8 cellular contexts compared by ENCODE assay signal in genomic region chrX:45824471-45824870, GRCh38.
DNase-seq lines count a peak whose midpoint lies in the region; ATAC-seq, FAIRE-seq and TF ChIP-seq lines count a peak whose summit lies in the region.

No MANE protein-coding gene starts in this region.

- intact Hi-C loops in left ventricle myocardium superior (cut with micrococcal nuclease), result no loop called here
- intact Hi-C loops in posterior cingulate gyrus (cut with DNase I), result no loop called here

- H3K4me1 ChIP-seq in cardiac muscle cell (ENCODE audit: low read depth), result no peaks in the 10 kb centered on the region
- H3K4me1 ChIP-seq in osteoblast (ENCODE audit: insufficient read depth, low read length), result peaks cover 16% of the 10 kb centered on the region

- no peak overlapping the region for H2AFZ ChIP-seq in osteoblast (ENCODE audit: low read length)

- ATAC-seq in left ventricle myocardium superior (no peak), SK-N-SH treated with all-trans-retinoic acid at 6 μM for 48 hours (peak; percentile 97), GM18870 (IDR thresholded peaks at IDR 0.05; ENCODE audit: unreplicated experiment) (no peak), HG03432 (IDR thresholded peaks at IDR 0.05; ENCODE audit: unreplicated experiment) (no peak)

- H3K27ac ChIP-seq in cardiac muscle cell (no peak overlapping the region), osteoblast (ENCODE audit: low read depth, low read length) (no peak overlapping the region)

- H3K27me3 ChIP-seq in cardiac muscle cell, result no peaks in the 10 kb centered on the region
- H3K27me3 ChIP-seq in bronchial epithelial cell (ENCODE audit: control insufficient read depth, insufficient read depth, low read length), result no peaks in the 10 kb centered on the region
- peaks cover 3% of the 10 kb centered on the region for H3K27me3 ChIP-seq in osteoblast (ENCODE audit: insufficient read depth, low read length)

- no peaks in the 10 kb centered on the region for H4K20me1 ChIP-seq in osteoblast (ENCODE audit: insufficient read depth, low read length)

- H3K4me3 ChIP-seq in cardiac muscle cell (no peak overlapping the region), bronchial epithelial cell (ENCODE audit: low read depth, low read length) (no peak overlapping the region), osteoblast (ENCODE audit: insufficient read depth, low read length) (no peak overlapping the region)

- peaks cover 61% of the 10 kb centered on the region for H3K79me2 ChIP-seq in osteoblast (ENCODE audit: insufficient read depth, low read length)

- DNase-seq in cardiac muscle cell (ENCODE audit: low read depth in 1 of 2, low spot score in 1 of 2) (peak in 1 of 2 donors; percentile 92), left ventricle myocardium superior (no peak), bronchial epithelial cell (ENCODE audit: low read depth) (peak; percentile 95), osteoblast (ENCODE audit: insufficient read length, low spot score, missing footprints) (peak; percentile 86), posterior cingulate gyrus (no peak)

- H3K36me3 ChIP-seq in cardiac muscle cell (no peaks in the 10 kb centered on the region), bronchial epithelial cell (ENCODE audit: control insufficient read depth, insufficient read depth, low read length) (no peaks in the 10 kb centered on the region), osteoblast (ENCODE audit: insufficient read depth, low read length) (peaks cover 3% of the 10 kb centered on the region)

- H3K9me3 ChIP-seq in cardiac muscle cell (ENCODE audit: low read depth) (no peaks in the 10 kb centered on the region), osteoblast (ENCODE audit: low read depth, low read length) (no peaks in the 10 kb centered on the region)

- peak; percentile 94 for FAIRE-seq in bronchial epithelial cell (lab: Jason Lieb, UNC)

- peak overlapping the region; percentile 7 for H3K4me2 ChIP-seq in osteoblast (ENCODE audit: insufficient read depth, low read length)

- TF ChIP-seq CTCF in cardiac muscle cell (IDR thresholded peaks at IDR 0.05; ENCODE audit: low read depth, low read length) (peak; percentile 78), bronchial epithelial cell (IDR thresholded peaks at IDR 0.05; ENCODE audit: insufficient read depth, low read length, severe bottlenecking) (peak; percentile 76), osteoblast (IDR thresholded peaks at IDR 0.05; ENCODE audit: extremely low read depth, low read depth, low read length) (peak; percentile 96)

TF ChIP-seq in SK-N-SH treated with all-trans-retinoic acid at 6 μM for 48 hours, 23 proteins besides CTCF, POLR2A, EP300 and RAD21:
- TF ChIP-seq ZFP3 (CRISPR knock-in tag; IDR thresholded peaks at IDR 0.05) (no peak), ZFP30 (CRISPR knock-in tag; IDR thresholded peaks at IDR 0.05) (no peak)

Comparison
In these comparisons a context has a peak if more than half of its experiments do, and no peak if none do; other contexts are left out.
1. DNase-seq: peak in bronchial epithelial cell (single experiment) and osteoblast (single experiment); none in left ventricle myocardium superior (single experiment) and posterior cingulate gyrus (0 of 10).
2. Peak in every context shown above with its lines, with median percentiles within 50 percentile points of each other: CTCF ChIP-seq.